In genomic region chr19:2648528-2648937, GRCh38 we compare ENCODE assay signal across 8 cellular contexts. TPM values are rescaled to one million over a fixed set of nuclear protein-coding genes. Genes with fewer than 3 reads are reported as not detected.
DNase-seq lines count a peak whose midpoint lies in the region; ATAC-seq and TF ChIP-seq lines count a peak whose summit lies in the region.

No MANE protein-coding gene starts in this region.

- H3K9me3 Mint-ChIP-seq in activated CD4-positive, alpha-beta T cell treated with anti-CD3 and anti-CD28 coated beads, Interleukin-2, amount 10 ng/mL, durations not matched to agents 24 days and 14 days, result no peaks in the 10 kb centered on the region

- no peak overlapping the region for H3K4me3 ChIP-seq in BJ (ENCODE audit: low read depth, low read length)
- no peak overlapping the region for H3K4me3 ChIP-seq in HEK293 (ENCODE audit: low read depth, low read length)
- no peak overlapping the region for H3K4me3 ChIP-seq in lower lobe of right lung

- no peaks in the 10 kb centered on the region for H3K9me3 ChIP-seq in HEK293 (ENCODE audit: control insufficient read depth, insufficient read depth, low read depth, low read length)
- no peaks in the 10 kb centered on the region for H3K9me3 ChIP-seq in lower lobe of right lung

- H3K4me1 ChIP-seq in HEK293 (ENCODE audit: control insufficient read depth, insufficient read depth, low read length) (no peaks in the 10 kb centered on the region), lower lobe of right lung (no peaks in the 10 kb centered on the region)

- no peak overlapping the region for H3K4me3 Mint-ChIP-seq in activated CD4-positive, alpha-beta T cell treated with anti-CD3 and anti-CD28 coated beads, Interleukin-2, amount 10 ng/mL, durations not matched to agents 24 days and 14 days

- no peaks in the 10 kb centered on the region for H3K4me1 Mint-ChIP-seq in activated CD4-positive, alpha-beta T cell treated with anti-CD3 and anti-CD28 coated beads, Interleukin-2, amount 10 ng/mL, durations not matched to agents 24 days and 14 days

- TF ChIP-seq CTCF in BJ (IDR thresholded peaks at IDR 0.05; ENCODE audit: insufficient read depth, low read depth, low read length), result peak; percentile 70
- TF ChIP-seq CTCF in HEK293 (tag by site-specific recombination; IDR thresholded peaks at IDR 0.05), result peak; percentile 79
- peak; percentile 90 for TF ChIP-seq CTCF in lower lobe of right lung (IDR thresholded peaks at IDR 0.05)

- H3K27me3 ChIP-seq in BJ (ENCODE audit: control insufficient read depth, insufficient read depth, low read length) (peaks cover 2% of the 10 kb centered on the region; the same call in 1 of the 2 replicates), lower lobe of right lung (ENCODE audit: low read depth) (peaks cover 1% of the 10 kb centered on the region)

- CTCF ChIA-PET in BJ (lab: Yijun Ruan, JAX) (interaction anchor here (0.6 to 12.3 kb wide), 36 partner anchors 9 to 302 kb away, joined by 3 to 244 read pairs (median 5); partner anchors contain the start of genes SLC39A3, ZNF555 and ZNF57), HEK293 (lab: Yijun Ruan, JAX) (interaction anchor here (0.6 to 3.6 kb wide), 37 partner anchors 9 to 513 kb away, joined by 3 to 54 read pairs (median 4); partner anchors contain the start of genes GNG7, SGTA and ZNF554)

- H3K27ac ChIP-seq in HEK293 (ENCODE audit: extremely low read depth, low read depth, low read length) (no peak overlapping the region), lower lobe of right lung (no peak overlapping the region)

- no peak for DNase-seq in BJ (ENCODE audit: low read depth)
- peak; percentile 75 for DNase-seq in NCI-H69 (lab: John Stamatoyannopoulos, UW)
- DNase-seq in activated CD4-positive, alpha-beta T cell treated with anti-CD3 and anti-CD28 coated beads, Interleukin-2, amount 10 ng/mL, durations not matched to agents 24 days and 14 days, result peak; percentile 92
- DNase-seq in dedifferentiated amniotic fluid mesenchymal stem cell (ENCODE audit: extremely low spot score), result peak; percentile 49
- DNase-seq in lower lobe of right lung, result peak; percentile 81
- peak; percentile 46 for DNase-seq in stimulated activated CD8-positive, alpha-beta memory T cell treated with anti-CD3 and anti-CD28 coated beads, Interleukin-12 subunit alpha, Interleukin-12 subunit beta, amount 100 ng/mL, for 4 hours (ENCODE audit: low read depth)

- no peaks in the 10 kb centered on the region for H3K36me3 Mint-ChIP-seq in activated CD4-positive, alpha-beta T cell treated with anti-CD3 and anti-CD28 coated beads, Interleukin-2, amount 10 ng/mL, durations not matched to agents 24 days and 14 days (ENCODE audit: low read depth)

- intact Hi-C loops in activated CD4-positive, alpha-beta T cell treated with anti-CD3 and anti-CD28 coated beads, Interleukin-2, amount 10 ng/mL, durations not matched to agents 24 days and 14 days (cut with micrococcal nuclease), result loop anchor here (1.0 to 2.0 kb wide), 2 partner anchors 101 to 460 kb away; no protein-coding TSS in a partner anchor
- intact Hi-C loops in lower lobe of right lung (cut with DNase I), result no loop called here

- no peaks in the 10 kb centered on the region for H3K27me3 Mint-ChIP-seq in activated CD4-positive, alpha-beta T cell treated with anti-CD3 and anti-CD28 coated beads, Interleukin-2, amount 10 ng/mL, durations not matched to agents 24 days and 14 days

- ATAC-seq in lower lobe of right lung (peak; percentile 92 to 94), HG03025 (IDR thresholded peaks at IDR 0.05; ENCODE audit: low FRiP score, unreplicated experiment) (no peak)

- POLR2A ChIA-PET in BJ (lab: Charles Lee) (no interaction called here), HEK293 (lab: Yijun Ruan, JAX) (interaction anchor here (0.6 to 1.3 kb wide), 10 partner anchors 9 to 374 kb away, joined by 3 to 10 read pairs (median 4); partner anchors contain the start of genes GADD45B, SGTA and SLC39A3)

- no peak overlapping the region for H3K27ac Mint-ChIP-seq in activated CD4-positive, alpha-beta T cell treated with anti-CD3 and anti-CD28 coated beads, Interleukin-2, amount 10 ng/mL, durations not matched to agents 24 days and 14 days

- H3K36me3 ChIP-seq in BJ (ENCODE audit: control insufficient read depth, insufficient read depth, low read length), result no peaks in the 10 kb centered on the region
- H3K36me3 ChIP-seq in HEK293 (ENCODE audit: control insufficient read depth in 2 of 2, insufficient read depth in 1 of 2, low read length in 2 of 2), result no peaks in the 10 kb centered on the region
- no peaks in the 10 kb centered on the region for H3K36me3 ChIP-seq in lower lobe of right lung

TF ChIP-seq in HEK293, 187 proteins besides CTCF, POLR2A, EP300 and RAD21 (continues in another document):
- no peak for TF ChIP-seq ZNF777 (tag by site-specific recombination; IDR thresholded peaks at IDR 0.05; ENCODE audit: borderline replicate concordance)
- no peak for TF ChIP-seq ZNF658 (tag by site-specific recombination; IDR thresholded peaks at IDR 0.05)
- no peak for TF ChIP-seq PRDM1 (tag by site-specific recombination; IDR thresholded peaks at IDR 0.05)
- no peak for TF ChIP-seq ZNF530 (tag by site-specific recombination; IDR thresholded peaks at IDR 0.05; ENCODE audit: low read depth)
- peak; percentile 68; the same call in 1 of the 2 replicates for TF ChIP-seq ZNF423 (tag by site-specific recombination; IDR thresholded peaks at IDR 0.05)
- peak; percentile 82; the same call in 1 of the 2 replicates for TF ChIP-seq ZSCAN30 (tag by site-specific recombination; IDR thresholded peaks at IDR 0.05)
- no peak for TF ChIP-seq GLI2 (tag by site-specific recombination; IDR thresholded peaks at IDR 0.05; ENCODE audit: borderline replicate concordance, low read depth)
- peak; percentile 8 for TF ChIP-seq ZNF510 (tag by site-specific recombination; IDR thresholded peaks at IDR 0.05; ENCODE audit: insufficient replicate concordance)
- TF ChIP-seq ZNF132 (tag by site-specific recombination; IDR thresholded peaks at IDR 0.05; ENCODE audit: borderline replicate concordance), result no peak
- TF ChIP-seq ZNF660 (tag by site-specific recombination; IDR thresholded peaks at IDR 0.05), result peak; percentile 86
- TF ChIP-seq TCF7L2 (IDR thresholded peaks at IDR 0.05; ENCODE audit: borderline replicate concordance, low read depth, low read length), result no peak
- 0 out of 2 replicates have a peak, but pooled peaks have one; percentile 13 for TF ChIP-seq PRDM10 (tag by site-specific recombination; IDR thresholded peaks at IDR 0.05)
- TF ChIP-seq ZNF280D (tag by site-specific recombination; IDR thresholded peaks at IDR 0.05), result peak; percentile 100
- peak; percentile 69 for TF ChIP-seq ZBTB7A (tag by site-specific recombination; IDR thresholded peaks at IDR 0.05; ENCODE audit: low read depth)
- TF ChIP-seq MYNN (tag by site-specific recombination; IDR thresholded peaks at IDR 0.05; ENCODE audit: borderline replicate concordance), result no peak
- TF ChIP-seq ZNF791 (tag by site-specific recombination; IDR thresholded peaks at IDR 0.05), result no peak

RNA-seq across cellular contexts. Expression of gene GNG7, which starts 54.0 kb away (rescaled TPM):
- polyA plus RNA-seq in BJ (2011; rRNA removed), result 0.20 and 0.22 TPM in 2 replicates
- polyA minus RNA-seq in BJ (2011; rRNA and poly(A)+ RNA removed), result 0.10 and 0.14 TPM in 2 replicates
- 0.07 and 0.09 TPM in 2 replicates for total RNA-seq in activated CD4-positive, alpha-beta T cell treated with anti-CD3 and anti-CD28 coated beads, Interleukin-2, amount 10 ng/mL, durations not matched to agents 24 days and 14 days
- total RNA-seq in lower lobe of right lung, result 6.2 TPM
